Comparison of ENCODE assay signal across 8 cellular contexts in the genomic region with DNA sequence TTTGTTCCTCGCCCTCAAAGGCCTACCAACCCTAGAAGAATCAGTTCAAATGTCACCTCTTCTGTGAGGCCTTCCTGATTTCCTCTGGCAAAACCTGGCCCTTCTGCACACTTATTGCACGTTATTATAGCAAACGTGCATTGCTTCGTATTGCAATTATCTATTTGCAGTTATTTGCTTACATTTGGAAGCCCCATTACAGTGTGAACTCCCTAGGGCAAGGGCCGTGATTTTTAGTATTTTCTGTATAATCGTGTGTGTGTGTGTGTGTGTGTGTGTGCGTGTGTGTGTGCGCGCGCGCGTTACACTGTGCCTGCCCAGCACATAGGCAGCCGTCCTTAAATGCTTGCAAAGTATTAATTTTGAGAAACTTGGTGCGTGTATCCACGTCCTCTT. TPM values are rescaled to one million over a fixed set of nuclear protein-coding genes. Genes with fewer than 3 reads are reported as not detected.
DNase-seq lines count a peak whose midpoint lies in the region; ATAC-seq, FAIRE-seq and TF ChIP-seq lines count a peak whose summit lies in the region.

No MANE protein-coding gene starts in this region.

- H3K9ac ChIP-seq in ES-I3 (ENCODE audit: low read depth, low read length) (peak overlapping the region; percentile 81; the same call in 1 of the 2 replicates), NT2/D1 (ENCODE audit: insufficient read length, low read depth) (no peak overlapping the region)

- H3K27me3 ChIP-seq in NT2/D1 (ENCODE audit: insufficient read depth, insufficient read length) (peaks cover 21% of the 10 kb centered on the region), esophagus squamous epithelium (peaks cover 0 to 28% (median 2%) of the 10 kb centered on the region in 4 donors), pancreas (no peaks in the 10 kb centered on the region)

- H3K4me3 ChIP-seq in NT2/D1 (ENCODE audit: insufficient read length, low read depth): peak overlapping the region; percentile 24
- peak overlapping the region; percentile 43 to 74 (median 70) for H3K4me3 ChIP-seq in esophagus squamous epithelium
- peak overlapping the region; percentile 62 to 86 (median 70) for H3K4me3 ChIP-seq in pancreas

- no peak for TF ChIP-seq CTCF in esophagus squamous epithelium (IDR thresholded peaks at IDR 0.05)
- TF ChIP-seq CTCF in pancreas (IDR thresholded peaks at IDR 0.05): no peak

- H3K36me3 ChIP-seq in ES-I3 (ENCODE audit: insufficient read depth, low read length) (no peaks in the 10 kb centered on the region), NT2/D1 (ENCODE audit: insufficient read depth, insufficient read length, low read length) (no peaks in the 10 kb centered on the region), esophagus squamous epithelium (no peaks in the 10 kb centered on the region), pancreas (no peaks in the 10 kb centered on the region)

- no peak for FAIRE-seq in pancreas (lab: Jason Lieb, UNC)

- no peaks in the 10 kb centered on the region for H3K9me3 ChIP-seq in ES-I3 (ENCODE audit: control insufficient read depth, insufficient read depth, low read length)
- H3K9me3 ChIP-seq in NT2/D1 (ENCODE audit: insufficient read depth, low read length): peaks cover 13% of the 10 kb centered on the region
- H3K9me3 ChIP-seq in esophagus squamous epithelium: no peaks in the 10 kb centered on the region
- no peaks in the 10 kb centered on the region for H3K9me3 ChIP-seq in pancreas

- DNase-seq in NT2/D1 (ENCODE audit: low read depth, low spot score) (no peak), esophagus squamous epithelium (lab: John Stamatoyannopoulos, UW) (no peak), pancreas (no peak), D341Med (ENCODE audit: low spot score) (no peak), GM03348 (ENCODE audit: low spot score) (no peak)
- no peak for DNase-seq in stimulated activated CD4-positive, alpha-beta T cell treated with anti-CD3 and anti-CD28 coated beads, Interleukin-1b, Interleukin-23, amount 100 ng/mL, for 48 hours

- peak overlapping the region in 2 of 4 donors; percentile 9 to 62 for H3K27ac ChIP-seq in esophagus squamous epithelium
- no peak overlapping the region for H3K27ac ChIP-seq in pancreas

- intact Hi-C loops in esophagus squamous epithelium (cut with DNase I): no loop called here
- intact Hi-C loops in pancreas (cut with DNase I): no loop called here

- WGBS in esophagus squamous epithelium, 2 donors: 6 to 11% methylated on average over 15 of the region's 15 CpGs
- 6 to 7% methylated on average over 15 of the region's 15 CpGs for WGBS in pancreas, 2 donors

- peak; percentile 11 for ATAC-seq in GM21737 (IDR thresholded peaks at IDR 0.05; ENCODE audit: unreplicated experiment)
- peak; percentile 18 to 51 (median 38) for ATAC-seq in pancreas

- TF ChIP-seq POLR2A in esophagus squamous epithelium (IDR thresholded peaks at IDR 0.05): no peak

- H3K4me1 ChIP-seq in ES-I3 (ENCODE audit: insufficient read depth, low read length) (no peaks in the 10 kb centered on the region), NT2/D1 (ENCODE audit: insufficient read depth, insufficient read length) (no peaks in the 10 kb centered on the region), esophagus squamous epithelium (peaks cover 7 to 20% (median 8%) of the 10 kb centered on the region in 3 donors), pancreas (no peaks in the 10 kb centered on the region)

RNA-seq across cellular contexts. Expression of gene SEMA4F, which starts 0.5 kb away (rescaled TPM):
- total RNA-seq in esophagus squamous epithelium (1 to 10 TPM in 3 of 4 donors, under 1 TPM in 1; 0.42 to 6.1 (median 1.7) TPM), pancreas (1 to 10 TPM; 1.9 to 5.9 (median 3.1) TPM)
- polyA plus RNA-seq in pancreas: 1 to 10 TPM; 1.9 to 2.9 TPM

RNA-seq across cellular contexts. Expression of gene M1AP, which starts 5.5 kb away (rescaled TPM):
- total RNA-seq in esophagus squamous epithelium: under 1 TPM in 1 of 4 donors, not detected in 3; 0.19 TPM
- total RNA-seq in pancreas: under 1 TPM; 0.13 to 0.66 (median 0.27) TPM
- polyA plus RNA-seq in pancreas: under 1 TPM; 0.11 to 0.45 TPM
